ENCODE assay signal across 8 cellular contexts in the genomic region with DNA sequence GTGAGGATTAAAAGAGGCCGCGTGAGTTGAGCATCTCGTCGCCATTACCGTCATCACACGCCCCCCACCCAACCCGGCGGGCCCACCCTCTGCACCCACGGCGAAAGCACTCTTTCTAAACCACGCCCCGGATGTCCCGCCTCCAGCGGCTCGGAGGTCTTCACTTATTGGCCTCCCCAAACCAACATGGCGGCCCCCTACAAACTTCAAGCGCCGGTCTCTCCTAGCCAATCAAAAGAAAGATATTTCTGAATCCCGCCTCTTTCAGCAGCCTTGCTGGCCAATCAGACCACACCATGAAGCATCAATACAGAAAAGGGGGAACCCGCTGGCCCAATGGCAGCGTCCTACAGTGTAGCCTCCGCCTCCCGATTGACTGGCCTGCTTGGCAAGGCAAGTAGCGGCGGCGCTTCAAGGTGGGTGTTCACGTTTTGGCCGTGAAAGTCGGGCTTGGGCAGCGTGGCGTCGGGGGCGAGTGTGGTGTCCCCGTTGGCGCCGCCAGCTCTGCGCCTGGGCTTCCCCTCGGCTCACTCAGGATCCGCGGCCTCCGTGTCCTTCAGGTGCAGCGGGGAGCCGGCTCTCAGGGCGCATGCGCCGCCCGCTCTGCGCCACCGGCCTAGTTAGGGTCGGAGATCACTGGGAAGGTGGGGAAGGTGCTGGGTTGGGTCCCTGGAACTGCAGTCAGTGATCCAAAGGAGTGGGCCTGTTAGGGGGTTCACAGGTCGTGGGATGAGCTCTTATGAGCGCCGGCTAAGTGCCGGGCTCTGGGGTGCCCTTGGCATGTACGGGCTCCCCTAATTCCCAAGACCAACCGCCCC. TPM values are rescaled to one million over a fixed set of nuclear protein-coding genes. Genes with fewer than 3 reads are reported as not detected.
DNase-seq lines count a peak whose midpoint lies in the region; ATAC-seq and TF ChIP-seq lines count a peak whose summit lies in the region.

A gene (plus strand): TSS at position 364 of the 818 bp plus-strand sequence. CDS start 1,471 bp downstream, outside the sequence.

- peak within 1 kb of the TSS; percentile 71 for H3K27ac ChIP-seq in CD8-positive, alpha-beta T cell (ENCODE audit: low read depth, low read length)
- peak within 1 kb of the TSS; percentile 87 for H3K27ac ChIP-seq in lower lobe of right lung

- peaks cover 14% of the 10 kb centered on the region for H3K4me1 ChIP-seq in CD8-positive, alpha-beta T cell (ENCODE audit: insufficient read depth, low read length)
- peaks cover 36% of the 10 kb centered on the region for H3K4me1 ChIP-seq in lower lobe of right lung

- no peak for TF ChIP-seq CTCF in CD8-positive, alpha-beta T cell (IDR thresholded peaks at IDR 0.05)
- TF ChIP-seq CTCF in lower lobe of right lung (IDR thresholded peaks at IDR 0.05), result no peak

- intact Hi-C loops in CD8-positive, alpha-beta T cell (cut with DNase I, micrococcal nuclease), result loop anchor here (1.0 to 5.0 kb wide), 7 partner anchors 10 to 913 kb away; a partner anchor contains a TSS
- intact Hi-C loops in lower lobe of right lung (cut with DNase I), result no loop called here

- peaks cover 20% of the 10 kb centered on the region for H3K36me3 Mint-ChIP-seq in CD8-positive, alpha-beta T cell

- ATAC-seq in CD8-positive, alpha-beta T cell, result peak; percentile 95
- peak; percentile 85 for ATAC-seq in GM19467 (IDR thresholded peaks at IDR 0.05; ENCODE audit: unreplicated experiment)
- ATAC-seq in lower lobe of right lung, result peak; percentile 95 to 96

- peak within 1 kb of the TSS; percentile 73 for H3K4me3 ChIP-seq in CD8-positive, alpha-beta T cell (ENCODE audit: low read depth, low read length)
- H3K4me3 ChIP-seq in lower lobe of right lung, result peak within 1 kb of the TSS; percentile 84

- no peaks in the 10 kb centered on the region for H3K27me3 ChIP-seq in CD8-positive, alpha-beta T cell (ENCODE audit: insufficient read depth, low read length)
- H3K27me3 ChIP-seq in lower lobe of right lung (ENCODE audit: low read depth), result no peaks in the 10 kb centered on the region

- peak within 1 kb of the TSS; percentile 97 for H3K4me3 Mint-ChIP-seq in CD8-positive, alpha-beta T cell

- POLR2A ChIA-PET in CD8-positive, alpha-beta T cell (lab: Charles Lee), result interaction anchor here (1.4 kb wide), 2 partner anchors 9 to 10 kb away, joined by 4 to 5 read pairs; a partner anchor contains a TSS

- H3K36me3 ChIP-seq in CD8-positive, alpha-beta T cell (ENCODE audit: insufficient read depth, low read length), result peaks cover 12% of the 10 kb centered on the region
- peaks cover 53% of the 10 kb centered on the region for H3K36me3 ChIP-seq in lower lobe of right lung

- peaks cover 16% of the 10 kb centered on the region for H3K4me1 Mint-ChIP-seq in CD8-positive, alpha-beta T cell (ENCODE audit: low read depth)

- peaks cover under 1% of the 10 kb centered on the region for H3K9me3 Mint-ChIP-seq in CD8-positive, alpha-beta T cell

- H3K9me3 ChIP-seq in CD8-positive, alpha-beta T cell (ENCODE audit: low read length), result no peaks in the 10 kb centered on the region
- no peaks in the 10 kb centered on the region for H3K9me3 ChIP-seq in lower lobe of right lung

- CTCF ChIA-PET in CD8-positive, alpha-beta T cell (lab: Charles Lee), result interaction anchor here (1.0 kb wide), 1 partner anchor 10 kb away, joined by 3 read pairs; no protein-coding TSS in a partner anchor

- DNase-seq in CD8-positive, alpha-beta T cell, result peak; percentile 90 to 98 (median 95)
- peak; percentile 99 for DNase-seq in HS-27A (ENCODE audit: low read depth)
- peak; percentile 80 for DNase-seq in NK-92 (lab: John Stamatoyannopoulos, UW; ENCODE audit: unreplicated experiment)
- peak; percentile 82 to 94 for DNase-seq in activated CD8-positive, alpha-beta memory T cell treated with anti-CD3 and anti-CD28 coated beads for 1 hour (ENCODE audit: extremely low read depth in 1 of 2, low read depth in 1 of 2)
- peak; percentile 94 for DNase-seq in effector CD4-positive, alpha-beta T cell
- DNase-seq in lower lobe of right lung, result peak; percentile 97
- DNase-seq in stimulated activated CD4-positive, alpha-beta T cell treated with anti-CD3 and anti-CD28 coated beads, TNF-alpha, amount 100 ng/mL, for 24 hours (ENCODE audit: low read depth in 3 of 3), result peak; percentile 95 to 98 (median 96)

- no peaks in the 10 kb centered on the region for H3K27me3 Mint-ChIP-seq in CD8-positive, alpha-beta T cell (ENCODE audit: low read depth)

- H3K27ac Mint-ChIP-seq in CD8-positive, alpha-beta T cell, result peak within 1 kb of the TSS; percentile 92

RNA-seq across cellular contexts. Expression of the gene that starts here (rescaled TPM):
- 10 to 100 TPM; 59.4 to 63.2 TPM for total RNA-seq in CD8-positive, alpha-beta T cell
- total RNA-seq in lower lobe of right lung, result 95.5 TPM

Comparison
In these comparisons a context has a peak if more than half of its experiments do, and no peak if none do; other contexts are left out.
1. Peak in every context shown above with its lines: DNase-seq, ATAC-seq, H3K4me3 ChIP-seq and H3K27ac ChIP-seq.